Comparison of ENCODE assay signal across 1 cellular context in the genomic region with DNA sequence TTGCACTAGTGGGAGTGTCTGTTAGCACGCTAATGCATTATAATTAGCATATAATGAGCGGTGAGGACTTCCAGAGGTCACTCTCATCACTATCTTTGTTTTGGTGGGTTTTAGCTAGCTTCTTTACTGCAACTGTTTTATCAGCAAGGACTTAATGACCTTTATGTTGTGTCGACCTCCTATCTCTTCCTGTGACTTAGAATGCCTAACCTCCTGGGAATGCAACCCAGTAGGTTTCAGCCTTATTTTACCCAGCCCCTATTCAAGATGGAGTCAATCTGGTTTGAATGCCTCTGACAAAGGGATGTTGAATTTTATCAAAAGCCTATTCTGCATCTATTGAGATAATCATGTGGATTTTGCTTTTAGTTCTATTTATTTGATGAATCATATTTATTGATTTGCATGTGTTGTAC.
A peak's percentile ranks its signal among the peaks of the same experiment; 100 is the strongest.
TF ChIP-seq lines count a peak whose summit lies in the region.

No MANE protein-coding gene starts in this region.

TF ChIP-seq in K562, 482 proteins besides CTCF, POLR2A, EP300 and RAD21 (continued from another document and continues in another):
- TF ChIP-seq, protein P1, sequence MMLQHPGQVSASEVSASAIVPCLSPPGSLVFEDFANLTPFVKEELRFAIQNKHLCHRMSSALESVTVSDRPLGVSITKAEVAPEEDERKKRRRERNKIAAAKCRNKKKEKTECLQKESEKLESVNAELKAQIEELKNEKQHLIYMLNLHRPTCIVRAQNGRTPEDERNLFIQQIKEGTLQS (IDR thresholded peaks at IDR 0.05), result no peak
- TF ChIP-seq, protein P1 (CRISPR knock-in tag; conservative IDR thresholded peaks at IDR 0.05), result no peak
- no peak for TF ChIP-seq ZNF184 (CRISPR knock-in tag; IDR thresholded peaks at IDR 0.05)
- TF ChIP-seq, protein P2, sequence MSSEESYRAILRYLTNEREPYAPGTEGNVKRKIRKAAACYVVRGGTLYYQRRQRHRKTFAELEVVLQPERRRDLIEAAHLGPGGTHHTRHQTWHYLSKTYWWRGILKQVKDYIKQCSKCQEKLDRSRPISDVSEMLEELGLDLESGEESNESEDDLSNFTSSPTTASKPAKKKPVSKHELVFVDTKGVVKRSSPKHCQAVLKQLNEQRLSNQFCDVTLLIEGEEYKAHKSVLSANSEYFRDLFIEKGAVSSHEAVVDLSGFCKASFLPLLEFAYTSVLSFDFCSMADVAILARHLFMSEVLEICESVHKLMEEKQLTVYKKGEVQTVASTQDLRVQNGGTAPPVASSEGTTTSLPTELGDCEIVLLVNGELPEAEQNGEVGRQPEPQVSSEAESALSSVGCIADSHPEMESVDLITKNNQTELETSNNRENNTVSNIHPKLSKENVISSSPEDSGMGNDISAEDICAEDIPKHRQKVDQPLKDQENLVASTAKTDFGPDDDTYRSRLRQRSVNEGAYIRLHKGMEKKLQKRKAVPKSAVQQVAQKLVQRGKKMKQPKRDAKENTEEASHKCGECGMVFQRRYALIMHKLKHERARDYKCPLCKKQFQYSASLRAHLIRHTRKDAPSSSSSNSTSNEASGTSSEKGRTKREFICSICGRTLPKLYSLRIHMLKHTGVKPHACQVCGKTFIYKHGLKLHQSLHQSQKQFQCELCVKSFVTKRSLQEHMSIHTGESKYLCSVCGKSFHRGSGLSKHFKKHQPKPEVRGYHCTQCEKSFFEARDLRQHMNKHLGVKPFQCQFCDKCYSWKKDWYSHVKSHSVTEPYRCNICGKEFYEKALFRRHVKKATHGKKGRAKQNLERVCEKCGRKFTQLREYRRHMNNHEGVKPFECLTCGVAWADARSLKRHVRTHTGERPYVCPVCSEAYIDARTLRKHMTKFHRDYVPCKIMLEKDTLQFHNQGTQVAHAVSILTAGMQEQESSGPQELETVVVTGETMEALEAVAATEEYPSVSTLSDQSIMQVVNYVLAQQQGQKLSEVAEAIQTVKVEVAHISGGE (CRISPR knock-in tag; IDR thresholded peaks at IDR 0.05), result no peak
- no peak for TF ChIP-seq CBX5 (IDR thresholded peaks at IDR 0.05; ENCODE audit: borderline replicate concordance, low read depth)
- no peak for TF ChIP-seq MAFG (tag; conservative IDR thresholded peaks at IDR 0.05)
- no peak for TF ChIP-seq ZNF24 (IDR thresholded peaks at IDR 0.05)
- TF ChIP-seq HMG20A (CRISPR knock-in tag; conservative IDR thresholded peaks at IDR 0.05), result no peak
- no peak for TF ChIP-seq CREM (IDR thresholded peaks at IDR 0.05; ENCODE audit: low read depth)
- TF ChIP-seq ZNF780A (CRISPR knock-in tag; IDR thresholded peaks at IDR 0.05), result no peak
- no peak for TF ChIP-seq NEUROD1 (IDR thresholded peaks at IDR 0.05; ENCODE audit: borderline replicate concordance, low read depth, low read length, partially characterized antibody)
- no peak for TF ChIP-seq SMARCA5 (IDR thresholded peaks at IDR 0.05)
- TF ChIP-seq, protein P3, sequence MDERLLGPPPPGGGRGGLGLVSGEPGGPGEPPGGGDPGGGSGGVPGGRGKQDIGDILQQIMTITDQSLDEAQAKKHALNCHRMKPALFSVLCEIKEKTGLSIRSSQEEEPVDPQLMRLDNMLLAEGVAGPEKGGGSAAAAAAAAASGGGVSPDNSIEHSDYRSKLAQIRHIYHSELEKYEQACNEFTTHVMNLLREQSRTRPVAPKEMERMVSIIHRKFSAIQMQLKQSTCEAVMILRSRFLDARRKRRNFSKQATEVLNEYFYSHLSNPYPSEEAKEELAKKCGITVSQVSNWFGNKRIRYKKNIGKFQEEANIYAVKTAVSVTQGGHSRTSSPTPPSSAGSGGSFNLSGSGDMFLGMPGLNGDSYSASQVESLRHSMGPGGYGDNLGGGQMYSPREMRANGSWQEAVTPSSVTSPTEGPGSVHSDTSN (CRISPR knock-in tag; IDR thresholded peaks at IDR 0.05; ENCODE audit: low read depth), result no peak
- TF ChIP-seq, protein P3 (tag; conservative IDR thresholded peaks at IDR 0.05; ENCODE audit: low read depth), result no peak
- TF ChIP-seq, protein P4, sequence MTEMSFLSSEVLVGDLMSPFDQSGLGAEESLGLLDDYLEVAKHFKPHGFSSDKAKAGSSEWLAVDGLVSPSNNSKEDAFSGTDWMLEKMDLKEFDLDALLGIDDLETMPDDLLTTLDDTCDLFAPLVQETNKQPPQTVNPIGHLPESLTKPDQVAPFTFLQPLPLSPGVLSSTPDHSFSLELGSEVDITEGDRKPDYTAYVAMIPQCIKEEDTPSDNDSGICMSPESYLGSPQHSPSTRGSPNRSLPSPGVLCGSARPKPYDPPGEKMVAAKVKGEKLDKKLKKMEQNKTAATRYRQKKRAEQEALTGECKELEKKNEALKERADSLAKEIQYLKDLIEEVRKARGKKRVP (CRISPR knock-in tag; IDR thresholded peaks at IDR 0.05), result 0 out of 2 replicates have a peak, but pooled peaks have one; percentile 20
- TF ChIP-seq NFE2 (IDR thresholded peaks at IDR 0.05; ENCODE audit: low read depth), result no peak
- no peak for TF ChIP-seq HMGN3 (IDR thresholded peaks at IDR 0.05; ENCODE audit: borderline replicate concordance, extremely low read depth, insufficient read length, low read depth, low read length)
- TF ChIP-seq ILF3 (IDR thresholded peaks at IDR 0.05; ENCODE audit: borderline replicate concordance), result no peak
- TF ChIP-seq, protein P5, sequence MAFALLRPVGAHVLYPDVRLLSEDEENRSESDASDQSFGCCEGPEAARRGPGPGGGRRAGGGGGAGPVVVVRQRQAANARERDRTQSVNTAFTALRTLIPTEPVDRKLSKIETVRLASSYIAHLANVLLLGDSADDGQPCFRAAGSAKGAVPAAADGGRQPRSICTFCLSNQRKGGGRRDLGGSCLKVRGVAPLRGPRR (CRISPR knock-in tag; IDR thresholded peaks at IDR 0.05), result no peak
- no peak for TF ChIP-seq ZNF347 (CRISPR knock-in tag; IDR thresholded peaks at IDR 0.05; ENCODE audit: low read depth)
- TF ChIP-seq MCM5 (IDR thresholded peaks at IDR 0.05; ENCODE audit: low read depth), result no peak
- TF ChIP-seq, protein P6, sequence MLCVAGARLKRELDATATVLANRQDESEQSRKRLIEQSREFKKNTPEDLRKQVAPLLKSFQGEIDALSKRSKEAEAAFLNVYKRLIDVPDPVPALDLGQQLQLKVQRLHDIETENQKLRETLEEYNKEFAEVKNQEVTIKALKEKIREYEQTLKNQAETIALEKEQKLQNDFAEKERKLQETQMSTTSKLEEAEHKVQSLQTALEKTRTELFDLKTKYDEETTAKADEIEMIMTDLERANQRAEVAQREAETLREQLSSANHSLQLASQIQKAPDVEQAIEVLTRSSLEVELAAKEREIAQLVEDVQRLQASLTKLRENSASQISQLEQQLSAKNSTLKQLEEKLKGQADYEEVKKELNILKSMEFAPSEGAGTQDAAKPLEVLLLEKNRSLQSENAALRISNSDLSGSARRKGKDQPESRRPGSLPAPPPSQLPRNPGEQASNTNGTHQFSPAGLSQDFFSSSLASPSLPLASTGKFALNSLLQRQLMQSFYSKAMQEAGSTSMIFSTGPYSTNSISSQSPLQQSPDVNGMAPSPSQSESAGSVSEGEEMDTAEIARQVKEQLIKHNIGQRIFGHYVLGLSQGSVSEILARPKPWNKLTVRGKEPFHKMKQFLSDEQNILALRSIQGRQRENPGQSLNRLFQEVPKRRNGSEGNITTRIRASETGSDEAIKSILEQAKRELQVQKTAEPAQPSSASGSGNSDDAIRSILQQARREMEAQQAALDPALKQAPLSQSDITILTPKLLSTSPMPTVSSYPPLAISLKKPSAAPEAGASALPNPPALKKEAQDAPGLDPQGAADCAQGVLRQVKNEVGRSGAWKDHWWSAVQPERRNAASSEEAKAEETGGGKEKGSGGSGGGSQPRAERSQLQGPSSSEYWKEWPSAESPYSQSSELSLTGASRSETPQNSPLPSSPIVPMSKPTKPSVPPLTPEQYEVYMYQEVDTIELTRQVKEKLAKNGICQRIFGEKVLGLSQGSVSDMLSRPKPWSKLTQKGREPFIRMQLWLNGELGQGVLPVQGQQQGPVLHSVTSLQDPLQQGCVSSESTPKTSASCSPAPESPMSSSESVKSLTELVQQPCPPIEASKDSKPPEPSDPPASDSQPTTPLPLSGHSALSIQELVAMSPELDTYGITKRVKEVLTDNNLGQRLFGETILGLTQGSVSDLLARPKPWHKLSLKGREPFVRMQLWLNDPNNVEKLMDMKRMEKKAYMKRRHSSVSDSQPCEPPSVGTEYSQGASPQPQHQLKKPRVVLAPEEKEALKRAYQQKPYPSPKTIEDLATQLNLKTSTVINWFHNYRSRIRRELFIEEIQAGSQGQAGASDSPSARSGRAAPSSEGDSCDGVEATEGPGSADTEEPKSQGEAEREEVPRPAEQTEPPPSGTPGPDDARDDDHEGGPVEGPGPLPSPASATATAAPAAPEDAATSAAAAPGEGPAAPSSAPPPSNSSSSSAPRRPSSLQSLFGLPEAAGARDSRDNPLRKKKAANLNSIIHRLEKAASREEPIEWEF (CRISPR knock-in tag; IDR thresholded peaks at IDR 0.05), result no peak
- no peak for TF ChIP-seq RCOR1 (IDR thresholded peaks at IDR 0.05; ENCODE audit: borderline replicate concordance in 1 of 2, low read depth in 2 of 2, low read length in 2 of 2)
- TF ChIP-seq, protein P7, sequence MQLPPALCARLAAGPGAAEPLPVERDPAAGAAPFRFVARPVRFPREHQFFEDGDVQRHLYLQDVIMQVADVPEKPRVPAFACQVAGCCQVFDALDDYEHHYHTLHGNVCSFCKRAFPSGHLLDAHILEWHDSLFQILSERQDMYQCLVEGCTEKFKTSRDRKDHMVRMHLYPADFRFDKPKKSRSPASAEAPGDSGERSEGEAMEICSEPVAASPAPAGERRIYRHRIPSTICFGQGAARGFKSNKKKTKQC (CRISPR knock-in tag; IDR thresholded peaks at IDR 0.05), result no peak
- no peak for TF ChIP-seq SMARCE1 (IDR thresholded peaks at IDR 0.05)
- TF ChIP-seq ZNF589 (CRISPR knock-in tag; IDR thresholded peaks at IDR 0.05; ENCODE audit: low read depth), result peak; percentile 80; the same call in 1 of the 2 replicates
- no peak for TF ChIP-seq ZNF57 (CRISPR knock-in tag; IDR thresholded peaks at IDR 0.05)
- no peak for TF ChIP-seq ETV6 (IDR thresholded peaks at IDR 0.05; ENCODE audit: borderline replicate concordance in 1 of 2, low read depth in 2 of 2, low read length in 1 of 2)
- no peak for TF ChIP-seq ETV6 (CRISPR knock-in tag; IDR thresholded peaks at IDR 0.05; ENCODE audit: borderline replicate concordance)
- TF ChIP-seq ZFPM2 (CRISPR knock-in tag; IDR thresholded peaks at IDR 0.05), result no peak
- TF ChIP-seq, protein P8, sequence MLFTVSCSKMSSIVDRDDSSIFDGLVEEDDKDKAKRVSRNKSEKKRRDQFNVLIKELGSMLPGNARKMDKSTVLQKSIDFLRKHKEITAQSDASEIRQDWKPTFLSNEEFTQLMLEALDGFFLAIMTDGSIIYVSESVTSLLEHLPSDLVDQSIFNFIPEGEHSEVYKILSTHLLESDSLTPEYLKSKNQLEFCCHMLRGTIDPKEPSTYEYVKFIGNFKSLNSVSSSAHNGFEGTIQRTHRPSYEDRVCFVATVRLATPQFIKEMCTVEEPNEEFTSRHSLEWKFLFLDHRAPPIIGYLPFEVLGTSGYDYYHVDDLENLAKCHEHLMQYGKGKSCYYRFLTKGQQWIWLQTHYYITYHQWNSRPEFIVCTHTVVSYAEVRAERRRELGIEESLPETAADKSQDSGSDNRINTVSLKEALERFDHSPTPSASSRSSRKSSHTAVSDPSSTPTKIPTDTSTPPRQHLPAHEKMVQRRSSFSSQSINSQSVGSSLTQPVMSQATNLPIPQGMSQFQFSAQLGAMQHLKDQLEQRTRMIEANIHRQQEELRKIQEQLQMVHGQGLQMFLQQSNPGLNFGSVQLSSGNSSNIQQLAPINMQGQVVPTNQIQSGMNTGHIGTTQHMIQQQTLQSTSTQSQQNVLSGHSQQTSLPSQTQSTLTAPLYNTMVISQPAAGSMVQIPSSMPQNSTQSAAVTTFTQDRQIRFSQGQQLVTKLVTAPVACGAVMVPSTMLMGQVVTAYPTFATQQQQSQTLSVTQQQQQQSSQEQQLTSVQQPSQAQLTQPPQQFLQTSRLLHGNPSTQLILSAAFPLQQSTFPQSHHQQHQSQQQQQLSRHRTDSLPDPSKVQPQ (CRISPR knock-in tag; IDR thresholded peaks at IDR 0.05; ENCODE audit: borderline replicate concordance), result no peak
- no peak for TF ChIP-seq TEAD2 (tag; IDR thresholded peaks at IDR 0.05)
- TF ChIP-seq BCL6 (CRISPR knock-in tag; IDR thresholded peaks at IDR 0.05), result no peak
- TF ChIP-seq JUNB (CRISPR knock-in tag; conservative IDR thresholded peaks at IDR 0.05), result no peak
- no peak for TF ChIP-seq ZNF174 (CRISPR knock-in tag; IDR thresholded peaks at IDR 0.05)
- TF ChIP-seq FOXA1 (IDR thresholded peaks at IDR 0.05; ENCODE audit: borderline replicate concordance), result no peak
- TF ChIP-seq MCM3 (IDR thresholded peaks at IDR 0.05), result no peak
- TF ChIP-seq GATAD2A (IDR thresholded peaks at IDR 0.05), result no peak
- TF ChIP-seq, protein P9, sequence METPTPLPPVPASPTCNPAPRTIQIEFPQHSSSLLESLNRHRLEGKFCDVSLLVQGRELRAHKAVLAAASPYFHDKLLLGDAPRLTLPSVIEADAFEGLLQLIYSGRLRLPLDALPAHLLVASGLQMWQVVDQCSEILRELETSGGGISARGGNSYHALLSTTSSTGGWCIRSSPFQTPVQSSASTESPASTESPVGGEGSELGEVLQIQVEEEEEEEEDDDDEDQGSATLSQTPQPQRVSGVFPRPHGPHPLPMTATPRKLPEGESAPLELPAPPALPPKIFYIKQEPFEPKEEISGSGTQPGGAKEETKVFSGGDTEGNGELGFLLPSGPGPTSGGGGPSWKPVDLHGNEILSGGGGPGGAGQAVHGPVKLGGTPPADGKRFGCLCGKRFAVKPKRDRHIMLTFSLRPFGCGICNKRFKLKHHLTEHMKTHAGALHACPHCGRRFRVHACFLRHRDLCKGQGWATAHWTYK (CRISPR knock-in tag; IDR thresholded peaks at IDR 0.05), result no peak; the same call in 1 of the 2 replicates
- TF ChIP-seq, protein P10, sequence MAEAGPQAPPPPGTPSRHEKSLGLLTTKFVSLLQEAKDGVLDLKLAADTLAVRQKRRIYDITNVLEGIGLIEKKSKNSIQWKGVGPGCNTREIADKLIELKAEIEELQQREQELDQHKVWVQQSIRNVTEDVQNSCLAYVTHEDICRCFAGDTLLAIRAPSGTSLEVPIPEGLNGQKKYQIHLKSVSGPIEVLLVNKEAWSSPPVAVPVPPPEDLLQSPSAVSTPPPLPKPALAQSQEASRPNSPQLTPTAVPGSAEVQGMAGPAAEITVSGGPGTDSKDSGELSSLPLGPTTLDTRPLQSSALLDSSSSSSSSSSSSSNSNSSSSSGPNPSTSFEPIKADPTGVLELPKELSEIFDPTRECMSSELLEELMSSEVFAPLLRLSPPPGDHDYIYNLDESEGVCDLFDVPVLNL (CRISPR knock-in tag; IDR thresholded peaks at IDR 0.05; ENCODE audit: low read depth), result no peak
- no peak for TF ChIP-seq SUPT5H (IDR thresholded peaks at IDR 0.05)
- TF ChIP-seq NONO (IDR thresholded peaks at IDR 0.05; ENCODE audit: low read depth in 2 of 2, low read length in 1 of 2), result no peak
